In genomic region chr9:134476256-134476941, GRCh38 we compare ENCODE assay signal across 22 cellular contexts.
DNase-seq lines count a peak whose midpoint lies in the region; ATAC-seq and TF ChIP-seq lines count a peak whose summit lies in the region.
"Had no signal": no experiment of that assay in that cellular context is flagged by ENCODE, and none has a peak within 500 bp of the region (broad histone marks: within the 10 kb centered on the region; RNA-seq: fewer than 3 reads in every experiment).

No MANE protein-coding gene starts in this region.

- TF ChIP-seq CTCF in CD8-positive, alpha-beta T cell (IDR thresholded peaks at IDR 0.05) = no peak
- TF ChIP-seq CTCF in chondrocyte (IDR thresholded peaks at IDR 0.05) = no peak
- TF ChIP-seq CTCF in type B pancreatic cell (conservative IDR thresholded peaks at IDR 0.05) = no peak

- WGBS in trophoblast cell (ENCODE audit: extremely low coverage, insufficient coverage, insufficient read length) = no CpG with 5 or more reads among the region's 9 CpGs

- no peak overlapping the region for H2BK5ac ChIP-seq in trophoblast cell (ENCODE audit: low read depth, low read length, poor library complexity)

- peak overlapping the region; percentile 82 for H3K4me2 ChIP-seq in BLaER1
- H3K4me2 ChIP-seq in trophoblast cell (ENCODE audit: low read length) = no peak overlapping the region
- H3K4me2 ChIP-seq: PC-9 had no signal

- peaks cover 99% of the 10 kb centered on the region for H3K4me1 ChIP-seq in BLaER1
- H3K4me1 ChIP-seq in CD8-positive, alpha-beta T cell (ENCODE audit: insufficient read depth, low read length) = peaks cover 28% of the 10 kb centered on the region
- no peaks in the 10 kb centered on the region for H3K4me1 ChIP-seq in trophoblast cell (ENCODE audit: control insufficient read depth in 1 of 2, insufficient read depth in 2 of 2, low read length in 2 of 2)
- H3K4me1 ChIP-seq: right lobe of liver had no signal

- H4K91ac ChIP-seq in trophoblast cell (ENCODE audit: low read depth, low read length) = no peak overlapping the region

- H3K23ac ChIP-seq in trophoblast cell (ENCODE audit: low read length) = no peak overlapping the region

- H2AK5ac ChIP-seq in trophoblast cell (ENCODE audit: low read length) = peak overlapping the region; percentile 63

- no peaks in the 10 kb centered on the region for H3K9me3 ChIP-seq in BLaER1
- H3K9me3 ChIP-seq in CD8-positive, alpha-beta T cell (ENCODE audit: low read length) = no peaks in the 10 kb centered on the region
- H3K9me3 ChIP-seq in trophoblast cell (ENCODE audit: insufficient read depth, low read depth, low read length) = no peaks in the 10 kb centered on the region
- H3K9me3 ChIP-seq: BE2C, right lobe of liver had no signal

- no peak overlapping the region for H4K12ac ChIP-seq in trophoblast cell (ENCODE audit: low read depth, low read length)

- no peak overlapping the region for H2BK120ac ChIP-seq in trophoblast cell (ENCODE audit: insufficient read depth, low read length, poor library complexity)

- peak overlapping the region; percentile 93 for H3K9ac ChIP-seq in BLaER1
- no peak overlapping the region for H3K9ac ChIP-seq in trophoblast cell (ENCODE audit: low read length)

- no peak overlapping the region for H3K18ac ChIP-seq in trophoblast cell (ENCODE audit: low read length)

- no peaks in the 10 kb centered on the region for H3K79me1 ChIP-seq in trophoblast cell (ENCODE audit: low read length)

- H3K27me3 Mint-ChIP-seq in CD8-positive, alpha-beta T cell (ENCODE audit: low read depth) = no peaks in the 10 kb centered on the region
- H3K27me3 Mint-ChIP-seq in chondrocyte (ENCODE audit: low read depth) (no peaks in the 10 kb centered on the region), type B pancreatic cell (no peaks in the 10 kb centered on the region)

- no peak for DNase-seq in CD8-positive, alpha-beta T cell
- DNase-seq in chondrocyte (ENCODE audit: low spot score) = no peak
- no peak for DNase-seq in trophoblast cell
- DNase-seq in type B pancreatic cell (ENCODE audit: extremely low spot score, unreplicated experiment) = no peak
- no peak for DNase-seq in epidermal melanocyte (ENCODE audit: insufficient read length, low spot score)
- DNase-seq: activated CD4-positive, alpha-beta T cell treated with anti-CD3 and anti-CD28 coated beads for 1 hour; activated CD8-positive, alpha-beta memory T cell treated with anti-CD3 and anti-CD28 coated beads, Interleukin-2, amount 50 U/mL, for 4 hours; BE2C; central memory CD4-positive, alpha-beta T cell; DMS53; effector CD4-positive, alpha-beta T cell; HCEC 1CT; hypothalamus; kidney; NCI-H1417 treated with DMSO at 0.1 percent for 48 hours; NCI-H2171 treated with DMSO at 0.1 percent for 48 hours; NCI-H774; nucleus accumbens had no signal

- intact Hi-C loops in CD8-positive, alpha-beta T cell (cut with DNase I, micrococcal nuclease) = no loop called here

- H3K4me3 ChIP-seq in BLaER1 (no peak overlapping the region), trophoblast cell (ENCODE audit: low read depth, low read length) (no peak overlapping the region)
- no peak overlapping the region for H3K4me3 ChIP-seq in CD8-positive, alpha-beta T cell (ENCODE audit: low read depth, low read length)
- H3K4me3 ChIP-seq: PC-9, right lobe of liver had no signal

- no peak overlapping the region for H3K4me3 Mint-ChIP-seq in CD8-positive, alpha-beta T cell
- H3K4me3 Mint-ChIP-seq in chondrocyte (ENCODE audit: unreplicated experiment) (no peak overlapping the region), type B pancreatic cell (no peak overlapping the region)

- H2BK12ac ChIP-seq in trophoblast cell (ENCODE audit: low read length) = peak overlapping the region; percentile 28

- H3K4ac ChIP-seq in trophoblast cell (ENCODE audit: low read depth, low read length) = no peak overlapping the region

- ATAC-seq in CD8-positive, alpha-beta T cell = no peak
- ATAC-seq in HG02678 (IDR thresholded peaks at IDR 0.05; ENCODE audit: unreplicated experiment) = no peak

- H3K27ac Mint-ChIP-seq in CD8-positive, alpha-beta T cell = peak overlapping the region; percentile 79
- H3K27ac Mint-ChIP-seq in chondrocyte (ENCODE audit: unreplicated experiment) = peak overlapping the region; percentile 41
- H3K27ac Mint-ChIP-seq in type B pancreatic cell = no peak overlapping the region

- H4K20me1 ChIP-seq in BLaER1 = no peaks in the 10 kb centered on the region

- H3K9me3 Mint-ChIP-seq in CD8-positive, alpha-beta T cell = no peaks in the 10 kb centered on the region
- H3K9me3 Mint-ChIP-seq in chondrocyte (ENCODE audit: low read depth) (no peaks in the 10 kb centered on the region), type B pancreatic cell (no peaks in the 10 kb centered on the region)

- no peak overlapping the region for H3K14ac ChIP-seq in trophoblast cell (ENCODE audit: low read length)

- H3K36me3 ChIP-seq in BLaER1 (no peaks in the 10 kb centered on the region), trophoblast cell (ENCODE audit: control insufficient read depth in 1 of 2, insufficient read depth in 2 of 2, low read length in 2 of 2) (no peaks in the 10 kb centered on the region)
- H3K36me3 ChIP-seq in CD8-positive, alpha-beta T cell (ENCODE audit: insufficient read depth, low read length) = no peaks in the 10 kb centered on the region
- H3K36me3 ChIP-seq: BE2C, right lobe of liver had no signal

- H4K8ac ChIP-seq in trophoblast cell (ENCODE audit: low read depth, low read length) = no peak overlapping the region

- H3K27me3 ChIP-seq in BLaER1 = no peaks in the 10 kb centered on the region
- H3K27me3 ChIP-seq in CD8-positive, alpha-beta T cell (ENCODE audit: insufficient read depth, low read length) = no peaks in the 10 kb centered on the region
- H3K27me3 ChIP-seq in trophoblast cell (ENCODE audit: insufficient read depth, low read length) = no peaks in the 10 kb centered on the region
- H3K27me3 ChIP-seq: BE2C, right lobe of liver had no signal

- H3K36me3 Mint-ChIP-seq in CD8-positive, alpha-beta T cell = no peaks in the 10 kb centered on the region
- H3K36me3 Mint-ChIP-seq in chondrocyte (ENCODE audit: low read depth) = no peaks in the 10 kb centered on the region
- H3K36me3 Mint-ChIP-seq in type B pancreatic cell = no peaks in the 10 kb centered on the region

- CTCF ChIA-PET in CD8-positive, alpha-beta T cell (lab: Charles Lee) = no interaction called here

- peak overlapping the region; percentile 99 for H3K27ac ChIP-seq in BLaER1
- peak overlapping the region; percentile 65 for H3K27ac ChIP-seq in CD8-positive, alpha-beta T cell (ENCODE audit: low read depth, low read length)
- H3K27ac ChIP-seq in trophoblast cell (ENCODE audit: low read depth, low read length) = no peak overlapping the region
- H3K27ac ChIP-seq: PC-9, right lobe of liver had no signal

- H3K4me1 Mint-ChIP-seq in CD8-positive, alpha-beta T cell (ENCODE audit: low read depth) = peaks cover 10% of the 10 kb centered on the region
- H3K4me1 Mint-ChIP-seq in chondrocyte (ENCODE audit: low read depth) (peaks cover 34% of the 10 kb centered on the region), type B pancreatic cell (ENCODE audit: unreplicated experiment) (no peaks in the 10 kb centered on the region)

- H2AFZ ChIP-seq in trophoblast cell (ENCODE audit: insufficient read depth, low read length, poor library complexity) = no peak overlapping the region
- H2AFZ ChIP-seq: PC-9 had no signal

- no peaks in the 10 kb centered on the region for H3K79me2 ChIP-seq in trophoblast cell (ENCODE audit: control insufficient read depth, insufficient read depth, low read length, poor library complexity)

- POLR2A ChIA-PET in CD8-positive, alpha-beta T cell (lab: Charles Lee) = no interaction called here
